ENCODE assay signal across 20 cellular contexts in the genomic region with DNA sequence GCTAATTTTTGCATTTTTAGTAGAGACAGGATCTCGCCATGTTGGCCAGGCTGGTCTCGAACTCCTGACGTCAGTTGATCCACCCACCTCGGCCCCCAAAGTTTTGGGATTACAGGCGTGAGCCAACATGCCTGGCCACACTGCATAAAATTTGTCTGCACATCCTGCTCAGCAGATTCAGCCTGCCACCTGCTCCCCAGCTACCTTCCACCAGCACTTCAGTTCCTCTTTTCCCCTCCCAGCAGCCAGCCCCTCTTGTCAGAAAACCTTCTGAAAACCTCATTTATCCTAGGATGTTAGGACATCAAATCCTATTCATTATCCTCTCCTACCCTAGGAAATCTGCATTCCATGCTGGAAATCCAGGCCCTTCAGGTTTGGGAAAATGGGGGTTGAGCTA.
"Had no signal": no experiment of that assay in that cellular context is flagged by ENCODE, and none has a peak within 500 bp of the region (broad histone marks: within the 10 kb centered on the region; RNA-seq: fewer than 3 reads in every experiment).

No MANE protein-coding gene starts in this region.

- H3K27ac Mint-ChIP-seq: activated CD4-positive, alpha-beta memory T cell treated with anti-CD3 and anti-CD28 coated beads for 36 hours; activated T-cell treated with anti-CD3 and anti-CD28 coated beads, Interleukin-2, amount 50 U/mL, for 72 hours had no signal

- H3K27me3 ChIP-seq: heart left ventricle, right lobe of liver, stomach, suprapubic skin, tibial nerve had no signal

- H3K4me3 ChIP-seq: heart left ventricle, right lobe of liver, skin epidermis, stomach, suprapubic skin, tibial nerve had no signal

- FAIRE-seq: endometrium had no signal

- H3K36me3 ChIP-seq: heart left ventricle, right lobe of liver, stomach, suprapubic skin, tibial nerve had no signal

- H3K27ac ChIP-seq: heart left ventricle, right lobe of liver, skin epidermis, stomach, suprapubic skin, tibial nerve had no signal

- H3K4me1 ChIP-seq: right lobe of liver, suprapubic skin had no signal

- H3K36me3 Mint-ChIP-seq: activated CD4-positive, alpha-beta memory T cell treated with anti-CD3 and anti-CD28 coated beads for 36 hours had no signal

- H3K4me3 Mint-ChIP-seq: activated CD4-positive, alpha-beta memory T cell treated with anti-CD3 and anti-CD28 coated beads for 36 hours; activated T-cell treated with anti-CD3 and anti-CD28 coated beads, Interleukin-2, amount 50 U/mL, for 72 hours; brain had no signal

- ATAC-seq: activated T-cell treated with anti-CD3 and anti-CD28 coated beads, Interleukin-2, amount 50 U/mL, for 72 hours; heart left ventricle; left cardiac atrium; right lobe of liver had no signal

- H3K9me3 Mint-ChIP-seq: activated CD4-positive, alpha-beta memory T cell treated with anti-CD3 and anti-CD28 coated beads for 36 hours; activated T-cell treated with anti-CD3 and anti-CD28 coated beads, Interleukin-2, amount 50 U/mL, for 72 hours; brain had no signal

- DNase-seq: activated CD4-positive, alpha-beta memory T cell treated with anti-CD3 and anti-CD28 coated beads for 36 hours; activated CD4-positive, alpha-beta T cell treated with anti-CD3 and anti-CD28 coated beads for 48 hours; activated CD4-positive, CD25-positive, alpha-beta regulatory T cell; activated effector memory CD4-positive, alpha-beta T cell treated with Interleukin-2 at 50 U/mL for 16 hours; activated naive CD4-positive, alpha-beta T cell treated with anti-CD3 and anti-CD28 coated beads, Interleukin-2, amount 50 U/mL, for 16 hours; activated T-cell treated with anti-CD3 and anti-CD28 coated beads, Interleukin-2, amount 50 U/mL, for 72 hours; anterior cingulate cortex; heart left ventricle; islet precursor cell; left cardiac atrium; mesenchymal stem cell; occipital lobe; right lobe of liver; stimulated activated CD4-positive, alpha-beta T cell treated with anti-CD3 and anti-CD28 coated beads, Interleukin-1b, Interleukin-23, amount 100 ng/mL, for 48 hours; stomach had no signal

- H3K9me3 ChIP-seq: heart left ventricle, right lobe of liver, stomach, suprapubic skin, tibial nerve had no signal
